Comparison of ENCODE assay signal across 18 cellular contexts in genomic region chr6:161351855-161352254, GRCh38.
DNase-seq lines count a peak whose midpoint lies in the region; ATAC-seq and TF ChIP-seq lines count a peak whose summit lies in the region.
"Had no signal": no experiment of that assay in that cellular context is flagged by ENCODE, and none has a peak within 500 bp of the region (broad histone marks: within the 10 kb centered on the region; RNA-seq: fewer than 3 reads in every experiment).

No MANE protein-coding gene starts in this region.

- intact Hi-C loops in activated CD8-positive, alpha-beta T cell treated with anti-CD3 and anti-CD28 coated beads for 36 hours (cut with micrococcal nuclease): no loop called here
- intact Hi-C loops in right lobe of liver (cut with DNase I): no loop called here

- H3K27ac Mint-ChIP-seq in activated CD8-positive, alpha-beta T cell treated with anti-CD3 and anti-CD28 coated beads for 36 hours: no peak overlapping the region
- H3K27ac Mint-ChIP-seq: CD4-positive, CD25-positive, alpha-beta regulatory T cell had no signal

- H3K9ac ChIP-seq in OCI-LY3 (ENCODE audit: low read length): no peak overlapping the region

- no peak overlapping the region for H3K4me3 Mint-ChIP-seq in activated CD8-positive, alpha-beta T cell treated with anti-CD3 and anti-CD28 coated beads for 36 hours
- H3K4me3 Mint-ChIP-seq: CD4-positive, CD25-positive, alpha-beta regulatory T cell had no signal

- H3K27me3 Mint-ChIP-seq in activated CD8-positive, alpha-beta T cell treated with anti-CD3 and anti-CD28 coated beads for 36 hours: no peaks in the 10 kb centered on the region
- H3K27me3 Mint-ChIP-seq: CD4-positive, CD25-positive, alpha-beta regulatory T cell had no signal

- no peaks in the 10 kb centered on the region for H3K79me2 ChIP-seq in OCI-LY3 (ENCODE audit: low read length)

- peaks cover 7% of the 10 kb centered on the region for H3K4me1 ChIP-seq in OCI-LY3 (ENCODE audit: low read length)
- no peaks in the 10 kb centered on the region for H3K4me1 ChIP-seq in right lobe of liver

- H3K4me2 ChIP-seq in OCI-LY3 (ENCODE audit: low read length): peak overlapping the region; percentile 20; the same call in 1 of the 2 replicates

- H3K27ac ChIP-seq in OCI-LY3 (ENCODE audit: low read length): no peak overlapping the region
- H3K27ac ChIP-seq in right lobe of liver: no peak overlapping the region

- H3K27me3 ChIP-seq in OCI-LY3 (ENCODE audit: low read depth, low read length) (no peaks in the 10 kb centered on the region), right lobe of liver (no peaks in the 10 kb centered on the region)

- H3K36me3 ChIP-seq in OCI-LY3 (replicated peaks; ENCODE audit: low read depth, low read length) (no peaks in the 10 kb centered on the region), right lobe of liver (no peaks in the 10 kb centered on the region)

- peaks cover 6% of the 10 kb centered on the region for H3K4me1 Mint-ChIP-seq in activated CD8-positive, alpha-beta T cell treated with anti-CD3 and anti-CD28 coated beads for 36 hours (ENCODE audit: low read depth)
- H3K4me1 Mint-ChIP-seq: CD4-positive, CD25-positive, alpha-beta regulatory T cell had no signal

- no peaks in the 10 kb centered on the region for H3K36me3 Mint-ChIP-seq in activated CD8-positive, alpha-beta T cell treated with anti-CD3 and anti-CD28 coated beads for 36 hours (ENCODE audit: low read depth)
- H3K36me3 Mint-ChIP-seq: CD4-positive, CD25-positive, alpha-beta regulatory T cell had no signal

- CTCF ChIA-PET in activated CD8-positive, alpha-beta T cell treated with anti-CD3 and anti-CD28 coated beads for 36 hours (lab: Charles Lee): no interaction called here

- no peak overlapping the region for H3K4me3 ChIP-seq in OCI-LY3 (ENCODE audit: low read length)
- H3K4me3 ChIP-seq in right lobe of liver: no peak overlapping the region

- H2AFZ ChIP-seq in OCI-LY3 (ENCODE audit: low read depth, low read length): no peak overlapping the region

- ATAC-seq in activated CD8-positive, alpha-beta T cell treated with anti-CD3 and anti-CD28 coated beads for 36 hours: peak; percentile 65
- no peak for ATAC-seq in HG03439 (IDR thresholded peaks at IDR 0.05; ENCODE audit: unreplicated experiment)
- ATAC-seq in right lobe of liver: no peak
- ATAC-seq in HG03520 (IDR thresholded peaks at IDR 0.05; ENCODE audit: unreplicated experiment): no peak

- no peaks in the 10 kb centered on the region for H3K9me3 Mint-ChIP-seq in activated CD8-positive, alpha-beta T cell treated with anti-CD3 and anti-CD28 coated beads for 36 hours
- H3K9me3 Mint-ChIP-seq: CD4-positive, CD25-positive, alpha-beta regulatory T cell had no signal

- TF ChIP-seq POLR2A in right lobe of liver (IDR thresholded peaks at IDR 0.05): no peak

- no peaks in the 10 kb centered on the region for H4K20me1 ChIP-seq in OCI-LY3 (ENCODE audit: insufficient read depth, low read length)

- POLR2A ChIA-PET in activated CD8-positive, alpha-beta T cell treated with anti-CD3 and anti-CD28 coated beads for 36 hours (lab: Charles Lee): no interaction called here

- peak; percentile 5 for TF ChIP-seq CTCF in GM10266 (IDR thresholded peaks at IDR 0.05; ENCODE audit: control insufficient read depth, insufficient read depth, low read depth, missing control alignments)
- TF ChIP-seq CTCF in OCI-LY3 (IDR thresholded peaks at IDR 0.05; ENCODE audit: low read depth, low read length): no peak
- no peak for TF ChIP-seq CTCF in activated CD8-positive, alpha-beta T cell treated with anti-CD3 and anti-CD28 coated beads for 36 hours (IDR thresholded peaks at IDR 0.05)
- no peak for TF ChIP-seq CTCF in right lobe of liver (IDR thresholded peaks at IDR 0.05)

- no peak for DNase-seq in GM10266 (ENCODE audit: extremely low spot score)
- DNase-seq in KBM-7: peak; percentile 57
- DNase-seq in activated CD8-positive, alpha-beta T cell treated with anti-CD3 and anti-CD28 coated beads for 36 hours: peak; percentile 28
- no peak for DNase-seq in RKO (ENCODE audit: low spot score)
- DNase-seq in right lobe of liver: no peak
- DNase-seq: Caco-2, H7, NCI-H1092, NCI-H146, NCI-H2107, NCI-H345, NCI-H774, RPMI8226, SIG-M5 had no signal

- in situ Hi-C loops in KBM-7 (cut with MboI; ENCODE audit: low pct_unique_long_range_greater_than_20kb, low sequenced_read_pairs): loop anchor here (25.0 kb wide), 3 partner anchors 215 to 615 kb away; no protein-coding TSS in a partner anchor

- WGBS in right lobe of liver (ENCODE audit: insufficient coverage, low coverage, low lambda C conversion rate, missing lambda C conversion rate): 51% methylated on average over 5 of the region's 5 CpGs

- H3K9me3 ChIP-seq in OCI-LY3 (ENCODE audit: insufficient read depth, low read length): no peaks in the 10 kb centered on the region
- no peaks in the 10 kb centered on the region for H3K9me3 ChIP-seq in right lobe of liver
- H3K9me3 ChIP-seq: Caco-2 had no signal

Comparison
In these comparisons a context has a peak if more than half of its experiments do, and no peak if none do; other contexts are left out.
1. DNase-seq: peak in KBM-7 (single experiment) and activated CD8-positive, alpha-beta T cell treated with anti-CD3 and anti-CD28 coated beads for 36 hours (single experiment); none in GM10266 (single experiment), RKO (single experiment) and right lobe of liver (0 of 3).